12 cellular contexts compared by ENCODE assay signal in the genomic region with DNA sequence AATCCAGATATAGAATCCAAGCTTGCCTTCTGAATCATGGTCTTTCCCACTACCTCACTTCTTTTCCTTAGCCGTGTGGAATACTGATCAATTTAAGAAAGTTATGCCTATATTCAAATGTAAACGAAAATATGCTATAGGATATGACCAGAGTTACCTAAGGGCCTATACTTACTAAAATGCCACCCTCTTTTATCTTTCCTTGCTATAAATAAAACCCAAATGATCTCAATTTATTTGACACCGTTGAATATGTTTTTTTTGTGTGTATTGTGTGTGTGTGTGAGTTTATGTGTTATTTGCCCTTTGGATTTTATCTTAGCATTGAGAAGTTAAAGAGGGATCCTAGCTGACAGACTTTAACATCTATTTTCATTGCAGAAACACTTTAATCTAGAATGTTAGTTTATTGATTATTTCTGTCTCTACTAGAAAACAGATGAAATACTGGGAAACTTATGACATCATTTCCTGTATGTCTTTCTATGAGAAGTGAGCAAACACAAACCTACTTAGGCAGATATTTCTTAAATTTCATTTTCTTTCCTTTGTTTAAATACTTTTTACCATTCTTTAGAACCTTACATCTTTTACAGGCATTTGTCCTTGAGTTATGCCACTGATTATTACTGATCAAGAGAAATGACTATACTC. TPM values are rescaled to one million over a fixed set of nuclear protein-coding genes. Genes with fewer than 3 reads are reported as not detected.
"Had no signal": no experiment of that assay in that cellular context is flagged by ENCODE, and none has a peak within 500 bp of the region (broad histone marks: within the 10 kb centered on the region; RNA-seq: fewer than 3 reads in every experiment).

No MANE protein-coding gene starts in this region.

- H2AFZ ChIP-seq: GM23248 had no signal

- H3K4me2 ChIP-seq: KMS-11 had no signal

- H3K4me3 Mint-ChIP-seq: H9, HFFc6 had no signal

- H3K9ac ChIP-seq: GM23248, KMS-11 had no signal

- H3K27ac ChIP-seq: GM23248, HL-60, KMS-11 had no signal

- DNase-seq: GM23248, GOT3, H9, HCEC 1CT, HFFc6, IMR-90, Karpas-422, KBM-7 had no signal

- H3K27ac Mint-ChIP-seq: H9, HFFc6 had no signal

- H3K9me3 Mint-ChIP-seq: H9, HFFc6 had no signal

- H3K4me3 ChIP-seq: GM23248 had no signal

RNA-seq across cellular contexts. Expression of a gene that starts 2.0 kb away (rescaled TPM):
- total RNA-seq: GM23248, H4, H9, HFFc6, HT1080, IMR-90 had no signal
- polyA plus RNA-seq: GM23248, IMR-90 had no signal

RNA-seq across cellular contexts. Expression of a gene that starts 4.9 kb away (rescaled TPM):
- total RNA-seq: GM23248, H4, H9, HFFc6, HT1080, IMR-90 had no signal
- polyA plus RNA-seq: GM23248, IMR-90 had no signal

RNA-seq across cellular contexts. Expression of a gene that starts 9.6 kb away (rescaled TPM):
- total RNA-seq: GM23248, H4, H9, HFFc6, HT1080, IMR-90 had no signal
- polyA plus RNA-seq: GM23248, IMR-90 had no signal

RNA-seq across cellular contexts. Expression of a gene that starts 14.1 kb away (rescaled TPM):
- total RNA-seq: GM23248, HT1080 had no signal
- polyA plus RNA-seq: GM23248 had no signal
